Comparison of ENCODE assay signal across 32 cellular contexts in genomic region chr5:167303582-167303981, GRCh38.
"Had no signal": no experiment of that assay in that cellular context is flagged by ENCODE, and none has a peak within 500 bp of the region (broad histone marks: within the 10 kb centered on the region; RNA-seq: fewer than 3 reads in every experiment).

No MANE protein-coding gene starts in this region.

- H3K9me3 ChIP-seq: adrenal gland, MG63, Peyer's patch, SJSA1, SK-N-SH had no signal

- H3K4me3 Mint-ChIP-seq: activated CD4-positive, alpha-beta T cell treated with anti-CD3 and anti-CD28 coated beads for 36 hours; activated CD4-positive, alpha-beta T cell treated with anti-CD3 and anti-CD28 coated beads, Interleukin-2, amount 10 ng/mL, durations not matched to agents 7 days and 5 days; activated CD8-positive, alpha-beta T cell treated with anti-CD3 and anti-CD28 coated beads, Interleukin-2, amount 10 ng/mL, durations not matched to agents 7 days and 5 days; activated naive CD4-positive, alpha-beta T cell treated with anti-CD3 and anti-CD28 coated beads for 36 hours; activated T-cell treated with anti-CD3 and anti-CD28 coated beads, Interleukin-2, amount 50 U/mL, for 4 hours; activated T-helper 1 cell treated with anti-CD3 and anti-CD28 coated beads, Interleukin-12 subunit alpha, Interleukin-12 subunit beta, Interleukin-2, Interleukin-4 antibody, amounts not matched to agents 30 ng/mL and 10 ng/mL and 1 ng/mL, durations not matched to agents 14 hours and 24 hours and 36 hours; T-helper 1 cell treated with Interleukin-12 subunit alpha and Interleukin-12 subunit beta and Interleukin-4 antibody, amounts not matched to agents 30 μg/mL and 1 μg/mL, for 36 hours; T-helper 2 cell treated with Interferon-gamma antibody and Interleukin-4, amounts not matched to agents 5 μg/mL and 100 μg/mL, for 36 hours had no signal

- H3K9ac ChIP-seq: SK-N-SH had no signal

- H3K27ac Mint-ChIP-seq: activated CD4-positive, alpha-beta T cell treated with anti-CD3 and anti-CD28 coated beads for 36 hours; activated CD4-positive, alpha-beta T cell treated with anti-CD3 and anti-CD28 coated beads, Interleukin-2, amount 10 ng/mL, durations not matched to agents 7 days and 5 days; activated CD8-positive, alpha-beta T cell treated with anti-CD3 and anti-CD28 coated beads, Interleukin-2, amount 10 ng/mL, durations not matched to agents 7 days and 5 days; activated naive CD4-positive, alpha-beta T cell treated with anti-CD3 and anti-CD28 coated beads for 36 hours; activated naive CD4-positive, alpha-beta T cell treated with anti-CD3 and anti-CD28 coated beads, Interleukin-2, amount 50 U/mL, for 72 hours; activated T-helper 1 cell treated with anti-CD3 and anti-CD28 coated beads, Interleukin-12 subunit alpha, Interleukin-12 subunit beta, Interleukin-2, Interleukin-4 antibody, amounts not matched to agents 30 ng/mL and 10 ng/mL and 1 ng/mL, durations not matched to agents 14 hours and 24 hours and 36 hours; T-helper 1 cell treated with Interleukin-12 subunit alpha and Interleukin-12 subunit beta and Interleukin-4 antibody, amounts not matched to agents 30 μg/mL and 1 μg/mL, for 36 hours; T-helper 2 cell treated with Interferon-gamma antibody and Interleukin-4, amounts not matched to agents 5 μg/mL and 100 μg/mL, for 36 hours had no signal

- H3K27ac ChIP-seq: adrenal gland, brain microvascular endothelial cell, Peyer's patch, SJSA1 had no signal

- FAIRE-seq: TTC549 had no signal

- DNase-seq: activated CD4-positive, alpha-beta T cell treated with anti-CD3 and anti-CD28 coated beads for 36 hours; activated CD4-positive, alpha-beta T cell treated with anti-CD3 and anti-CD28 coated beads, Interleukin-2, amount 10 ng/mL, durations not matched to agents 7 days and 5 days; activated CD4-positive, alpha-beta T cell treated with anti-CD3 and anti-CD28 coated beads, Interleukin-2, amount 50 U/mL, for 48 hours; activated CD8-positive, alpha-beta T cell treated with anti-CD3 and anti-CD28 coated beads, Interleukin-2, amount 10 ng/mL, durations not matched to agents 7 days and 5 days; activated gamma-delta T cell treated with Interleukin-2 at 50 U/mL for 16 hours; activated naive CD4-positive, alpha-beta T cell treated with anti-CD3 and anti-CD28 coated beads for 36 hours; activated T-cell treated with anti-CD3 and anti-CD28 coated beads, Interleukin-2, amount 50 U/mL, for 4 hours; adrenal gland; anterior cingulate cortex; brain microvascular endothelial cell; central memory CD4-positive, alpha-beta T cell; Kasumi-1; MG63; NCI-H1048; NCI-H1105 treated with DMSO at 0.1 percent for 48 hours; NCI-H1436 treated with DMSO at 0.1 percent for 48 hours; NCI-H1694 treated with DMSO at 0.1 percent for 48 hours; NCI-H2029; NCI-H345; NCI-H524 treated with DMSO at 0.1 percent for 48 hours; PC-3; Peyer's patch; RPMI8226; SHP77 treated with DMSO at 0.1 percent for 48 hours; SK-N-SH had no signal

- H3K4me1 ChIP-seq: adrenal gland, Peyer's patch, SJSA1 had no signal

- H3K27me3 Mint-ChIP-seq: activated CD4-positive, alpha-beta T cell treated with anti-CD3 and anti-CD28 coated beads for 36 hours; activated CD4-positive, alpha-beta T cell treated with anti-CD3 and anti-CD28 coated beads, Interleukin-2, amount 10 ng/mL, durations not matched to agents 7 days and 5 days had no signal

- H3K4me3 ChIP-seq: adrenal gland, MG63, Peyer's patch, SJSA1 had no signal

- H3K4me1 Mint-ChIP-seq: activated CD4-positive, alpha-beta T cell treated with anti-CD3 and anti-CD28 coated beads for 36 hours; activated CD4-positive, alpha-beta T cell treated with anti-CD3 and anti-CD28 coated beads, Interleukin-2, amount 10 ng/mL, durations not matched to agents 7 days and 5 days had no signal

- H3K27me3 ChIP-seq: adrenal gland, brain microvascular endothelial cell, Peyer's patch, SJSA1 had no signal

- H3K36me3 ChIP-seq: adrenal gland, brain microvascular endothelial cell, MG63, Peyer's patch, SJSA1 had no signal

- ATAC-seq: activated CD4-positive, alpha-beta T cell treated with anti-CD3 and anti-CD28 coated beads for 36 hours; activated CD4-positive, CD25-positive, alpha-beta regulatory T cell treated with anti-CD3 and anti-CD28 coated beads, Interleukin-2, amount 50 U/mL, for 24 hours; activated CD8-positive, alpha-beta T cell treated with anti-CD3 and anti-CD28 coated beads, Interleukin-2, amount 10 ng/mL, durations not matched to agents 7 days and 5 days; activated naive CD4-positive, alpha-beta T cell treated with anti-CD3 and anti-CD28 coated beads, Interleukin-2, amount 50 U/mL, for 72 hours; activated T-cell treated with anti-CD3 and anti-CD28 coated beads, Interleukin-2, amount 50 U/mL, for 4 hours; PC-3 had no signal
